In genomic region chr17:8221663-8222379, GRCh38 we compare ENCODE assay signal across 8 cellular contexts. TPM values are rescaled to one million over a fixed set of nuclear protein-coding genes. Genes with fewer than 3 reads are reported as not detected.
DNase-seq lines count a peak whose midpoint lies in the region; ATAC-seq, FAIRE-seq and TF ChIP-seq lines count a peak whose summit lies in the region.

No MANE protein-coding gene starts in this region.

- WGBS in A549 (ENCODE audit: missing lambda C conversion rate) = 2% methylated on average over 40 of the region's 40 CpGs

- H3K27ac ChIP-seq in A549 = peak overlapping the region; percentile 95 to 97

- no peak for TF ChIP-seq POLR2A in A549 (IDR thresholded peaks at IDR 0.05; ENCODE audit: low read length)

- POLR2A ChIA-PET in A549 (lab: Yijun Ruan, JAX) = interaction anchor here (0.9 to 7.9 kb wide), 17 partner anchors 11 to 102 kb away, joined by 3 to 159 read pairs (median 6); partner anchors contain the start of genes AURKB, BORCS6, CTC1 and PFAS

- CTCF ChIA-PET in A549 (lab: Yijun Ruan, JAX) = interaction anchor here (0.6 to 12.0 kb wide), 29 partner anchors 9 to 148 kb away, joined by 3 to 160 read pairs (median 5); partner anchors contain the start of genes ALOXE3, AURKB, BORCS6 and CTC1

- H3K4me1 ChIP-seq in A549 = peaks cover 24% of the 10 kb centered on the region

- TF ChIP-seq CTCF in A549 (IDR thresholded peaks at IDR 0.05) = no peak

- H3K4me3 ChIP-seq in A549 = peak overlapping the region; percentile 78

- ATAC-seq in A549 (peak; percentile 16 to 49), GM18520 (IDR thresholded peaks at IDR 0.05; ENCODE audit: unreplicated experiment) (peak; percentile 38), HG03066 (IDR thresholded peaks at IDR 0.05; ENCODE audit: low read depth, unreplicated experiment) (peak; percentile 33)

- H3K9me3 ChIP-seq in A549 = no peaks in the 10 kb centered on the region

- FAIRE-seq in A549 (lab: Jason Lieb, UNC) = no peak

- DNase-seq in A549 (ENCODE audit: low read depth in 1 of 2, low spot score in 1 of 2) (peak; percentile 82 to 95), NCI-H2196 treated with DMSO at 0.1 percent for 48 hours (lab: John Stamatoyannopoulos, UW; ENCODE audit: unreplicated experiment) (peak; percentile 20), cerebellar cortex (ENCODE audit: low spot score) (peak; percentile 97), kidney glomerular epithelial cell (lab: John Stamatoyannopoulos, UW) (peak; percentile 90)
- peak; percentile 93 for DNase-seq in activated CD4-positive, CD25-positive, alpha-beta regulatory T cell treated with anti-CD3 and anti-CD28 coated beads, Interleukin-2, amount 50 U/mL, for 72 hours
- peak; percentile 80 to 83 for DNase-seq in stimulated activated CD4-positive, alpha-beta T cell treated with anti-CD3 and anti-CD28 coated beads, Interleukin-15, amount 100 ng/mL, for 48 hours (ENCODE audit: low read depth in 2 of 2)

- H3K4me2 ChIP-seq in A549 = peak overlapping the region; percentile 94

- TF ChIP-seq RAD21 in A549 (conservative IDR thresholded peaks at IDR 0.05 in 1 of 2, IDR thresholded peaks at IDR 0.05 in 1 of 2) = no peak

- no peak for TF ChIP-seq EP300 in A549 (IDR thresholded peaks at IDR 0.05)

TF ChIP-seq in A549, 52 proteins besides CTCF, POLR2A, EP300 and RAD21:
- TF ChIP-seq JUN (IDR thresholded peaks at IDR 0.05) = 0 out of 5 replicates have a peak, but pooled peaks of 1 of the 2 experiments have one; percentile 20
- no peak for TF ChIP-seq FOSL2 (IDR thresholded peaks at IDR 0.05)
- TF ChIP-seq FOSL2 (CRISPR knock-in tag; IDR thresholded peaks at IDR 0.05) = 0 out of 2 replicates have a peak, but pooled peaks have one; percentile 5
- TF ChIP-seq CBX8 (IDR thresholded peaks at IDR 0.05) = no peak
- peak; percentile 52; the same call in 1 of the 2 replicates for TF ChIP-seq PHF8 (IDR thresholded peaks at IDR 0.05; ENCODE audit: borderline replicate concordance, low read depth)
- TF ChIP-seq RNF2 (IDR thresholded peaks at IDR 0.05; ENCODE audit: borderline replicate concordance, low read depth) = no peak
- TF ChIP-seq, protein P1, sequence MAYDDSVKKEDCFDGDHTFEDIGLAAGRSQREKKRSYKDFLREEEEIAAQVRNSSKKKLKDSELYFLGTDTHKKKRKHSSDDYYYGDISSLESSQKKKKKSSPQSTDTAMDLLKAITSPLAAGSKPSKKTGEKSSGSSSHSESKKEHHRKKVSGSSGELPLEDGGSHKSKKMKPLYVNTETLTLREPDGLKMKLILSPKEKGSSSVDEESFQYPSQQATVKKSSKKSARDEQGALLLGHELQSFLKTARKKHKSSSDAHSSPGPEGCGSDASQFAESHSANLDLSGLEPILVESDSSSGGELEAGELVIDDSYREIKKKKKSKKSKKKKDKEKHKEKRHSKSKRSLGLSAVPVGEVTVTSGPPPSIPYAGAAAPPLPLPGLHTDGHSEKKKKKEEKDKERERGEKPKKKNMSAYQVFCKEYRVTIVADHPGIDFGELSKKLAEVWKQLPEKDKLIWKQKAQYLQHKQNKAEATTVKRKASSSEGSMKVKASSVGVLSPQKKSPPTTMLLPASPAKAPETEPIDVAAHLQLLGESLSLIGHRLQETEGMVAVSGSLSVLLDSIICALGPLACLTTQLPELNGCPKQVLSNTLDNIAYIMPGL (CRISPR knock-in tag; IDR thresholded peaks at IDR 0.05; ENCODE audit: borderline replicate concordance) = peak; percentile 96
- TF ChIP-seq CEBPB (IDR thresholded peaks at IDR 0.05) = peak; percentile 14 to 79; a peak in 3 of 4 replicates
- TF ChIP-seq SREBF2 (IDR thresholded peaks at IDR 0.05) = peak; percentile 91
- TF ChIP-seq ESRRA (IDR thresholded peaks at IDR 0.05; ENCODE audit: borderline replicate concordance, low read length) = 0 out of 2 replicates have a peak, but pooled peaks have one; percentile 16
- TF ChIP-seq FOXS1 (CRISPR knock-in tag; IDR thresholded peaks at IDR 0.05) = peak; percentile 72
- TF ChIP-seq MAZ (IDR thresholded peaks at IDR 0.05; ENCODE audit: borderline replicate concordance, low read depth, low read length) = peak; percentile 22; the same call in 1 of the 2 replicates
- no peak for TF ChIP-seq NR3C1 (IDR thresholded peaks at IDR 0.05)
- 0 out of 2 replicates have a peak, but pooled peaks have one; percentile 62 for TF ChIP-seq EHF (CRISPR knock-in tag; IDR thresholded peaks at IDR 0.05)
- TF ChIP-seq BHLHE40 (IDR thresholded peaks at IDR 0.05; ENCODE audit: low read depth, low read length) = no peak
- TF ChIP-seq JUNB (IDR thresholded peaks at IDR 0.05) = no peak
TF ChIP-seq in A549: peak in this region for 10.

RNA-seq across cellular contexts. Expression of gene AURKB, which starts 11.4 kb away (rescaled TPM):
- 51.0 and 59.5 TPM in 2 replicates for polyA plus RNA-seq in A549 (2011; rRNA removed)
- polyA plus RNA-seq in A549 (2012; cell fraction: cytosol; rRNA removed) = 161 and 188 TPM in 2 replicates
- 627 and 727 TPM in 2 replicates for polyA plus RNA-seq in A549 (2012; cell fraction: nucleus; rRNA removed)
- polyA plus RNA-seq in A549 (2017; fragmentation: RNase III; extraction: RNeasy Plus Mini Kit Qiagen cat#74134 plus additional on column Dnase treatment) = 124 to 137 TPM (median 130 TPM) in 3 replicates
- polyA minus RNA-seq in A549 (2011; rRNA and poly(A)+ RNA removed) = 58.8 and 80.3 TPM in 2 replicates

RNA-seq across cellular contexts. Expression of gene CTC1, which starts 26.0 kb away (rescaled TPM):
- polyA plus RNA-seq in A549 (2011; rRNA removed) (21.9 and 32.7 TPM in 2 replicates), A549 (2017; fragmentation: RNase III; extraction: RNeasy Plus Mini Kit Qiagen cat#74134 plus additional on column Dnase treatment) (14.9 to 21.7 TPM (median 19.7 TPM) in 3 replicates)
- polyA plus RNA-seq in A549 (2012; cell fraction: cytosol; rRNA removed) = 15.5 and 16.9 TPM in 2 replicates
- polyA plus RNA-seq in A549 (2012; cell fraction: nucleus; rRNA removed) = 77.7 and 112 TPM in 2 replicates
- 51.7 and 53.5 TPM in 2 replicates for polyA minus RNA-seq in A549 (2011; rRNA and poly(A)+ RNA removed)

RNA-seq across cellular contexts. Expression of gene PFAS, which starts 27.3 kb away (rescaled TPM):
- polyA plus RNA-seq in A549 (2011; rRNA removed) (51.9 and 64.5 TPM in 2 replicates), A549 (2017; fragmentation: RNase III; extraction: RNeasy Plus Mini Kit Qiagen cat#74134 plus additional on column Dnase treatment) (58.2 to 60.1 TPM (median 59.2 TPM) in 3 replicates)
- 53.2 and 60.4 TPM in 2 replicates for polyA plus RNA-seq in A549 (2012; cell fraction: cytosol; rRNA removed)
- polyA plus RNA-seq in A549 (2012; cell fraction: nucleus; rRNA removed) = 320 and 331 TPM in 2 replicates
- 118 and 167 TPM in 2 replicates for polyA minus RNA-seq in A549 (2011; rRNA and poly(A)+ RNA removed)

RNA-seq across cellular contexts. Expression of gene BORCS6, which starts 31.8 kb away (rescaled TPM):
- polyA plus RNA-seq in A549 (2011; rRNA removed) (3.0 and 3.3 TPM in 2 replicates), A549 (2017; fragmentation: RNase III; extraction: RNeasy Plus Mini Kit Qiagen cat#74134 plus additional on column Dnase treatment) (4.1 to 6.6 TPM (median 6.1 TPM) in 3 replicates)
- polyA plus RNA-seq in A549 (2012; cell fraction: cytosol; rRNA removed) = 4.7 and 6.0 TPM in 2 replicates
- polyA plus RNA-seq in A549 (2012; cell fraction: nucleus; rRNA removed) = 5.1 and 6.7 TPM in 2 replicates
- 3.4 and 3.8 TPM in 2 replicates for polyA minus RNA-seq in A549 (2011; rRNA and poly(A)+ RNA removed)

RNA-seq across cellular contexts. Expression of gene TMEM107, which starts 45.6 kb away (rescaled TPM):
- 21.8 and 22.8 TPM in 2 replicates for polyA plus RNA-seq in A549 (2011; rRNA removed)
- 27.0 and 28.5 TPM in 2 replicates for polyA plus RNA-seq in A549 (2012; cell fraction: cytosol; rRNA removed)
- polyA plus RNA-seq in A549 (2012; cell fraction: nucleus; rRNA removed) = 17.3 and 18.3 TPM in 2 replicates
- polyA plus RNA-seq in A549 (2017; fragmentation: RNase III; extraction: RNeasy Plus Mini Kit Qiagen cat#74134 plus additional on column Dnase treatment) = 16.0 to 19.2 TPM (median 17.0 TPM) in 3 replicates
- 94.8 and 135 TPM in 2 replicates for polyA minus RNA-seq in A549 (2011; rRNA and poly(A)+ RNA removed)

Comparison
In these comparisons a context has a peak if more than half of its experiments do, and no peak if none do; other contexts are left out.
1. Peak in every context shown above with its lines: DNase-seq, ATAC-seq, H3K4me3 ChIP-seq and H3K27ac ChIP-seq.
2. DNase-seq: peak in every context shown above with its lines; median percentile 97 in cerebellar cortex; 93 in activated CD4-positive, CD25-positive, alpha-beta regulatory T cell treated with anti-CD3 and anti-CD28 coated beads, Interleukin-2, amount 50 U/mL, for 72 hours; 90 in kidney glomerular epithelial cell; 88 in A549; 82 in stimulated activated CD4-positive, alpha-beta T cell treated with anti-CD3 and anti-CD28 coated beads, Interleukin-15, amount 100 ng/mL, for 48 hours; 20 in NCI-H2196 treated with DMSO at 0.1 percent for 48 hours.